11 cellular contexts compared by ENCODE assay signal in the genomic region with DNA sequence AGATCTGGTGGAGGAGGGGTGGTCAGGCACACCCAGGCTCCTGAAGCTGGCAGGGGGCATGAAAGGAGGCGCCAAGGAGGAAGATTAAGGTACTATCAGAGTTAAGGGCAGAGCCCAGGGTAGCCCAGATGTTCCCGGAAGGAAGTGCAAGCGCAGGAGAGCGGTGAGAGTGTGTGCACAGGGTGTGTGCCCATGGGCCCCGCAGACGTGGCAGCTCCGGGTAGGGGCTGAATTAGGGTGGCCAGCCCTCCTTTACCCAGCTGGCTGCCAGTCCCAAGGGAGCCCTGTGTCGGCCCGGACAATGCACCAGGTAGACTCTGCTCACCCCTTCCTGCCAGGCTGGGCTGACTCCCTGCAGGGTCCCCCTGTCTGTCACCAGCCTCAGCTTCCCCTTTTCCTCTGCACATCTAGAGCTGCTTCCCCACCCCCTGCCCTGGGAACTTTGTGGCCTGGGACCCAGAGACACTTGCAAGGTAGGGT. TPM values are rescaled to one million over a fixed set of nuclear protein-coding genes. Genes with fewer than 3 reads are reported as not detected.
DNase-seq lines count a peak whose midpoint lies in the region; ATAC-seq, FAIRE-seq and TF ChIP-seq lines count a peak whose summit lies in the region.
"Had no signal": no experiment of that assay in that cellular context is flagged by ENCODE, and none has a peak within 500 bp of the region (broad histone marks: within the 10 kb centered on the region; RNA-seq: fewer than 3 reads in every experiment).

A gene (plus strand): TSS at position 184 of the 480 bp plus-strand sequence. CDS start 118 bp downstream, at position 302.

- no peak within 1 kb of the TSS for H4K5ac ChIP-seq in H1 (ENCODE audit: insufficient read length, low read depth, low read length)

- no peak for TF ChIP-seq RAD21 in H1 (IDR thresholded peaks at IDR 0.05 in 1 of 2, conservative IDR thresholded peaks at IDR 0.05 in 1 of 2; ENCODE audit: low read depth in 2 of 2, low read length in 2 of 2)

- H3K9me3 Mint-ChIP-seq in stimulated activated naive CD8-positive, alpha-beta T cell treated with anti-CD3 and anti-CD28 coated beads, Interleukin-15, amount 100 ng/mL, for 72 hours: no peaks in the 10 kb centered on the region

- no peak within 1 kb of the TSS for H2BK5ac ChIP-seq in H1 (ENCODE audit: low read depth, low read length)

- peak within 1 kb of the TSS; percentile 66 for H4K91ac ChIP-seq in H1 (replicated peaks; ENCODE audit: insufficient read length, low read length)

- H2BK20ac ChIP-seq in H1 (ENCODE audit: low read length): peak within 1 kb of the TSS; percentile 95; the same call in 1 of the 2 replicates

- H3K18ac ChIP-seq in H1 (ENCODE audit: extremely low read depth, low read length): peak within 1 kb of the TSS; percentile 13; the same call in 1 of the 2 replicates

- CTCF ChIA-PET in H1 (lab: Charles Lee; ENCODE audit: partially characterized antibody): interaction anchor here (0.6 to 2.5 kb wide), 9 partner anchors 9 to 295 kb away, joined by 3 to 10 read pairs (median 4); a partner anchor contains a TSS

- 0 out of 4 replicates have a peak within 1 kb of the TSS, but pooled peaks of 1 of the 2 experiments have one; percentile 25 for H3K4me2 ChIP-seq in H1 (ENCODE audit: insufficient read depth in 1 of 2, low read depth in 2 of 2, low read length in 2 of 2)

- H3K27ac ChIP-seq in H1 (ENCODE audit: low read depth, low read length): no peak within 1 kb of the TSS

- WGBS in H1 (ENCODE audit: extremely low coverage in 1 of 2, insufficient coverage in 1 of 2, insufficient read length in 1 of 2, insufficient replicate concordance in 2 of 2, low coverage in 1 of 2, low lambda C conversion rate in 2 of 2, missing lambda C conversion rate in 1 of 2), 2 experiments: 85% methylated on average over 9 of the region's 9 CpGs; no CpG with 5 or more reads in 1 of the 2 experiments

- no peak within 1 kb of the TSS for H2BK120ac ChIP-seq in H1 (replicated peaks; ENCODE audit: low read depth, low read length)

- no peaks in the 10 kb centered on the region for H3K36me3 ChIP-seq in H1 (ENCODE audit: control insufficient read depth in 2 of 4, insufficient read depth in 4 of 4, low read length in 3 of 4)

- FAIRE-seq in H1 (lab: Jason Lieb, UNC): no peak

- peak; percentile 55 for DNase-seq in activated T-cell treated with anti-CD3 and anti-CD28 coated beads, Interleukin-2, amount 50 U/mL, for 1 hour
- DNase-seq in activated T-cell treated with anti-CD3 and anti-CD28 coated beads for 4 hours (no peak), H1 (ENCODE audit: low read depth in 1 of 2, low spot score in 2 of 2) (no peak), NCI-H524 treated with DMSO at 0.1 percent for 48 hours (lab: John Stamatoyannopoulos, UW) (no peak), cortex of kidney (lab: John Stamatoyannopoulos, UW) (no peak)
- DNase-seq in activated CD4-positive, CD25-positive, alpha-beta regulatory T cell treated with anti-CD3 and anti-CD28 coated beads, Interleukin-2, amount 50 U/mL, for 72 hours: peak; percentile 46
- peak in 1 of 2 donors; percentile 26 for DNase-seq in stimulated activated naive CD8-positive, alpha-beta T cell treated with anti-CD3 and anti-CD28 coated beads, Interleukin-15, amount 100 ng/mL, for 72 hours

- no peak for TF ChIP-seq POLR2A in H1 (IDR thresholded peaks at IDR 0.05; ENCODE audit: control extremely low read depth in 1 of 2, low read depth in 2 of 2, low read length in 2 of 2)

- peak within 1 kb of the TSS; percentile 97 for H2BK15ac ChIP-seq in H1 (ENCODE audit: low read length)

- H3K4me1 ChIP-seq in H1 (replicated peaks in 1 of 4; ENCODE audit: control insufficient read depth in 3 of 4, insufficient read depth in 4 of 4, low read length in 3 of 4): peaks cover 6 to 33% (median 14%) of the 10 kb centered on the region in 4 experiments

- H3K27me3 ChIP-seq in H1 (replicated peaks in 1 of 4; ENCODE audit: control insufficient read depth in 3 of 4, extremely low read depth in 1 of 4, insufficient read depth in 3 of 4, low read length in 3 of 4): 0 out of 7 replicates have a peak, but pooled peaks cover 0 to 2% (median 0%) of the 10 kb centered on the region in 4 experiments

- H3K4me3 ChIP-seq in H1 (ENCODE audit: extremely low read depth in 1 of 4, insufficient read depth in 2 of 4, low read depth in 3 of 4, low read length in 4 of 4): no peak within 1 kb of the TSS

- no peak within 1 kb of the TSS for H3K56ac ChIP-seq in H1 (replicated peaks; ENCODE audit: insufficient read length, low read depth, low read length)

- peak within 1 kb of the TSS in 2 of 4 experiments; percentile 5 to 8; a peak in 4 of 7 replicates for H3K9ac ChIP-seq in H1 (replicated peaks in 1 of 4; ENCODE audit: extremely low read depth in 1 of 4, low read depth in 3 of 4, low read length in 3 of 4)

- no peak within 1 kb of the TSS for H3K4ac ChIP-seq in H1 (replicated peaks; ENCODE audit: insufficient read length, low read depth, low read length)

- peak within 1 kb of the TSS; percentile 83 to 88 for H3K4me3 Mint-ChIP-seq in stimulated activated naive CD8-positive, alpha-beta T cell treated with anti-CD3 and anti-CD28 coated beads, Interleukin-15, amount 100 ng/mL, for 72 hours

- H4K8ac ChIP-seq in H1 (ENCODE audit: extremely low read depth, insufficient read depth, low read length): no peak within 1 kb of the TSS

- no peak within 1 kb of the TSS for H3K14ac ChIP-seq in H1 (ENCODE audit: insufficient read length)

- H2AK5ac ChIP-seq in H1 (ENCODE audit: low read depth, low read length): no peak within 1 kb of the TSS

- POLR2A ChIA-PET in H1 (lab: Charles Lee; ENCODE audit: partially characterized antibody): interaction anchor here (0.8 kb wide), 1 partner anchor 82 kb away, joined by 3 read pairs; no protein-coding TSS in a partner anchor

- no peaks in the 10 kb centered on the region for H4K20me1 ChIP-seq in H1 (replicated peaks in 1 of 2; ENCODE audit: control insufficient read depth in 1 of 2, insufficient read depth in 2 of 2, low read length in 2 of 2)

- peak within 1 kb of the TSS; percentile 94 to 97 for H3K27ac Mint-ChIP-seq in stimulated activated naive CD8-positive, alpha-beta T cell treated with anti-CD3 and anti-CD28 coated beads, Interleukin-15, amount 100 ng/mL, for 72 hours

- H3K27me3 Mint-ChIP-seq in stimulated activated naive CD8-positive, alpha-beta T cell treated with anti-CD3 and anti-CD28 coated beads, Interleukin-15, amount 100 ng/mL, for 72 hours: no peaks in the 10 kb centered on the region

- peak; percentile 60 for ATAC-seq in stimulated activated naive CD8-positive, alpha-beta T cell treated with anti-CD3 and anti-CD28 coated beads, Interleukin-15, amount 100 ng/mL, for 72 hours
- no peak for ATAC-seq in GM18511 (IDR thresholded peaks at IDR 0.05; ENCODE audit: unreplicated experiment)
- ATAC-seq: HCT116 had no signal

- H3K23ac ChIP-seq in H1 (ENCODE audit: insufficient read length): no peak within 1 kb of the TSS

- no peaks in the 10 kb centered on the region for H3K9me3 ChIP-seq in H1 (ENCODE audit: insufficient read depth in 2 of 2, low read depth in 1 of 2, low read length in 1 of 2)

- H3K23me2 ChIP-seq in H1 (ENCODE audit: low read depth, low read length): no peaks in the 10 kb centered on the region

- peaks cover 79% of the 10 kb centered on the region for H3K4me1 Mint-ChIP-seq in stimulated activated naive CD8-positive, alpha-beta T cell treated with anti-CD3 and anti-CD28 coated beads, Interleukin-15, amount 100 ng/mL, for 72 hours

- H2AFZ ChIP-seq in H1 (ENCODE audit: low read length): no peak within 1 kb of the TSS

- H3K79me1 ChIP-seq in H1 (ENCODE audit: low read depth, low read length): no peaks in the 10 kb centered on the region

- H3K79me2 ChIP-seq in H1 (ENCODE audit: control insufficient read depth in 1 of 2, insufficient read depth in 2 of 2, low read length in 2 of 2): no peaks in the 10 kb centered on the region

- H2BK12ac ChIP-seq in H1 (ENCODE audit: low read depth, low read length): peak within 1 kb of the TSS; percentile 60; the same call in 1 of the 2 replicates

- TF ChIP-seq EP300 in H1 (IDR thresholded peaks at IDR 0.05; ENCODE audit: borderline replicate concordance in 1 of 2, low read depth in 2 of 2, low read length in 2 of 2): no peak

- TF ChIP-seq CTCF in H1 (IDR thresholded peaks at IDR 0.05; ENCODE audit: control extremely low read depth in 1 of 3, insufficient read depth in 1 of 3, low read depth in 1 of 3, low read length in 3 of 3): no peak

TF ChIP-seq in H1, 55 proteins besides CTCF, POLR2A, EP300 and RAD21:
- TF ChIP-seq SP1 (IDR thresholded peaks at IDR 0.05; ENCODE audit: low read depth, low read length) (no peak), JUND (IDR thresholded peaks at IDR 0.05; ENCODE audit: low read length) (no peak), JUN (IDR thresholded peaks at IDR 0.05; ENCODE audit: low read depth, low read length) (no peak), TAF7 (optimal IDR thresholded peaks at IDR 0.05; ENCODE audit: borderline replicate concordance, low read depth, low read length) (no peak), EZH2 (IDR thresholded peaks at IDR 0.05; ENCODE audit: low read depth, low read length, severe bottlenecking) (no peak), PHF8 (conservative IDR thresholded peaks at IDR 0.05; ENCODE audit: low read depth, low read length) (no peak), BACH1 (IDR thresholded peaks at IDR 0.05; ENCODE audit: low read length) (no peak)
- TF ChIP-seq, protein P1, sequence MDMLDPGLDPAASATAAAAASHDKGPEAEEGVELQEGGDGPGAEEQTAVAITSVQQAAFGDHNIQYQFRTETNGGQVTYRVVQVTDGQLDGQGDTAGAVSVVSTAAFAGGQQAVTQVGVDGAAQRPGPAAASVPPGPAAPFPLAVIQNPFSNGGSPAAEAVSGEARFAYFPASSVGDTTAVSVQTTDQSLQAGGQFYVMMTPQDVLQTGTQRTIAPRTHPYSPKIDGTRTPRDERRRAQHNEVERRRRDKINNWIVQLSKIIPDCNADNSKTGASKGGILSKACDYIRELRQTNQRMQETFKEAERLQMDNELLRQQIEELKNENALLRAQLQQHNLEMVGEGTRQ (IDR thresholded peaks at IDR 0.05; ENCODE audit: low read length): no peak

RNA-seq across cellular contexts. Expression of the gene that starts here (rescaled TPM):
- total RNA-seq in H1 (2021; fragmentation: NEBNext Ultra II Directional; extraction: Animal tissue kit (Norgen Biotek cat#: 25700)): not detected in 2 replicates
- not detected in 2 replicates for polyA plus RNA-seq in H1 (2011; rRNA removed)
- polyA plus RNA-seq in H1 (2011; cell fraction: cytosol; rRNA removed): not detected
- not detected for polyA plus RNA-seq in H1 (2011; cell fraction: nucleus; rRNA removed)
- not detected in 4 replicates for polyA plus RNA-seq in H1 (2012, experiment 1 of 2)
- not detected for polyA plus RNA-seq in H1 (2012, experiment 2 of 2)
- not detected for polyA plus RNA-seq in H1 (2013, experiment 1 of 2)
- not detected for polyA plus RNA-seq in H1 (2013, experiment 2 of 2)
- polyA minus RNA-seq in H1 (2011; rRNA and poly(A)+ RNA removed): 0.05 TPM in 1 of 2 replicates, not detected in the other
- not detected for polyA minus RNA-seq in H1 (2011; cell fraction: cytosol; rRNA and poly(A)+ RNA removed)
- not detected for polyA minus RNA-seq in H1 (2011; cell fraction: nucleus; rRNA and poly(A)+ RNA removed)
- total RNA-seq: kidney epithelial cell, ureter had no signal

Comparison
In these comparisons a context has a peak if more than half of its experiments do, and no peak if none do; other contexts are left out.
1. DNase-seq: peak in activated T-cell treated with anti-CD3 and anti-CD28 coated beads, Interleukin-2, amount 50 U/mL, for 1 hour (single experiment) and activated CD4-positive, CD25-positive, alpha-beta regulatory T cell treated with anti-CD3 and anti-CD28 coated beads, Interleukin-2, amount 50 U/mL, for 72 hours (single experiment); none in activated T-cell treated with anti-CD3 and anti-CD28 coated beads for 4 hours (single experiment), H1 (0 of 2), NCI-H524 treated with DMSO at 0.1 percent for 48 hours (single experiment) and cortex of kidney (single experiment).